Comparison of ENCODE assay signal across 30 cellular contexts in genomic region chr12:12353276-12353675, GRCh38.
"Had no signal": no experiment of that assay in that cellular context is flagged by ENCODE, and none has a peak within 500 bp of the region (broad histone marks: within the 10 kb centered on the region; RNA-seq: fewer than 3 reads in every experiment).

No MANE protein-coding gene starts in this region.

- H3K4me3 Mint-ChIP-seq: activated CD4-positive, alpha-beta memory T cell treated with anti-CD3 and anti-CD28 coated beads for 36 hours; activated naive CD8-positive, alpha-beta T cell treated with anti-CD3 and anti-CD28 coated beads, Interleukin-2, amount 10 ng/mL, durations not matched to agents 7 days and 5 days; immature natural killer cell; natural killer cell treated with Interleukin-12 subunit alpha and Interleukin-12 subunit beta and Interleukin-15 and Interleukin-18, amount 100 ng/mL, for 72 hours; stimulated activated effector memory CD8-positive, alpha-beta T cell treated with anti-CD3 and anti-CD28 coated beads, Interleukin-12 subunit alpha, Interleukin-12 subunit beta, amount 100 ng/mL, for 72 hours; stimulated activated naive CD8-positive, alpha-beta T cell treated with anti-CD3 and anti-CD28 coated beads, Interleukin-15, amount 100 ng/mL, for 72 hours; type B pancreatic cell had no signal

- H3K9me3 ChIP-seq: esophagus muscularis mucosa, heart left ventricle, pancreas, prostate gland, sigmoid colon, vagina had no signal

- H3K9me3 Mint-ChIP-seq: activated CD4-positive, alpha-beta memory T cell treated with anti-CD3 and anti-CD28 coated beads for 36 hours; activated naive CD8-positive, alpha-beta T cell treated with anti-CD3 and anti-CD28 coated beads, Interleukin-2, amount 10 ng/mL, durations not matched to agents 7 days and 5 days; immature natural killer cell; natural killer cell treated with Interleukin-12 subunit alpha and Interleukin-12 subunit beta and Interleukin-15 and Interleukin-18, amount 100 ng/mL, for 72 hours; stimulated activated effector memory CD8-positive, alpha-beta T cell treated with anti-CD3 and anti-CD28 coated beads, Interleukin-12 subunit alpha, Interleukin-12 subunit beta, amount 100 ng/mL, for 72 hours; stimulated activated naive CD8-positive, alpha-beta T cell treated with anti-CD3 and anti-CD28 coated beads, Interleukin-15, amount 100 ng/mL, for 72 hours; type B pancreatic cell had no signal

- H3K27ac ChIP-seq: brain microvascular endothelial cell, coronary artery, esophagus muscularis mucosa, foreskin keratinocyte, heart left ventricle, pancreas, prostate gland, sigmoid colon, vagina had no signal

- H3K27me3 Mint-ChIP-seq: activated CD4-positive, alpha-beta memory T cell treated with anti-CD3 and anti-CD28 coated beads for 36 hours; stimulated activated naive CD8-positive, alpha-beta T cell treated with anti-CD3 and anti-CD28 coated beads, Interleukin-15, amount 100 ng/mL, for 72 hours had no signal

- H3K36me3 ChIP-seq: brain microvascular endothelial cell, esophagus muscularis mucosa, heart left ventricle, pancreas, prostate gland, sigmoid colon, vagina had no signal

- H3K27ac Mint-ChIP-seq: activated naive CD8-positive, alpha-beta T cell treated with anti-CD3 and anti-CD28 coated beads, Interleukin-2, amount 10 ng/mL, durations not matched to agents 7 days and 5 days; stimulated activated effector memory CD8-positive, alpha-beta T cell treated with anti-CD3 and anti-CD28 coated beads, Interleukin-12 subunit alpha, Interleukin-12 subunit beta, amount 100 ng/mL, for 72 hours; type B pancreatic cell had no signal

- DNase-seq: activated CD4-positive, alpha-beta memory T cell treated with anti-CD3 and anti-CD28 coated beads for 36 hours; activated CD4-positive, alpha-beta T cell treated with anti-CD3 and anti-CD28 coated beads for 4 hours; activated CD8-positive, alpha-beta memory T cell treated with anti-CD3 and anti-CD28 coated beads, Interleukin-2, amount 50 U/mL, for 4 hours; activated naive CD4-positive, alpha-beta T cell treated with Interleukin-2 at 50 U/mL for 16 hours; activated naive CD8-positive, alpha-beta T cell treated with anti-CD3 and anti-CD28 coated beads, Interleukin-2, amount 10 ng/mL, durations not matched to agents 7 days and 5 days; activated T-cell treated with anti-CD3 and anti-CD28 coated beads, Interleukin-2, amount 50 U/mL, for 48 hours; amniotic stem cell; brain microvascular endothelial cell; foreskin keratinocyte; hypothalamus; immature natural killer cell; kidney; midbrain; nucleus accumbens; pancreas; retina; sigmoid colon; small intestine; stimulated activated CD4-positive, alpha-beta T cell treated with anti-CD3 and anti-CD28 coated beads, Interleukin-4, amount 100 ng/mL, for 24 hours; stimulated activated naive CD8-positive, alpha-beta T cell treated with anti-CD3 and anti-CD28 coated beads, Interleukin-15, amount 100 ng/mL, for 72 hours; substantia nigra; T-helper 1 cell had no signal

- ATAC-seq: foreskin keratinocyte; heart left ventricle; natural killer cell treated with Interleukin-12 subunit alpha and Interleukin-12 subunit beta and Interleukin-15 and Interleukin-18, amount 100 ng/mL, for 72 hours; pancreas; stimulated activated effector memory CD8-positive, alpha-beta T cell treated with anti-CD3 and anti-CD28 coated beads, Interleukin-12 subunit alpha, Interleukin-12 subunit beta, amount 100 ng/mL, for 72 hours; stimulated activated naive CD8-positive, alpha-beta T cell treated with anti-CD3 and anti-CD28 coated beads, Interleukin-15, amount 100 ng/mL, for 72 hours had no signal

- H3K4me3 ChIP-seq: coronary artery, esophagus muscularis mucosa, heart left ventricle, pancreas, prostate gland, sigmoid colon, vagina had no signal

- H3K27me3 ChIP-seq: brain microvascular endothelial cell, esophagus muscularis mucosa, foreskin keratinocyte, heart left ventricle, pancreas, sigmoid colon, vagina had no signal

- H3K4me1 ChIP-seq: prostate gland had no signal

- H3K36me3 Mint-ChIP-seq: activated naive CD8-positive, alpha-beta T cell treated with anti-CD3 and anti-CD28 coated beads, Interleukin-2, amount 10 ng/mL, durations not matched to agents 7 days and 5 days; immature natural killer cell; natural killer cell treated with Interleukin-12 subunit alpha and Interleukin-12 subunit beta and Interleukin-15 and Interleukin-18, amount 100 ng/mL, for 72 hours had no signal
